In the genomic region with DNA sequence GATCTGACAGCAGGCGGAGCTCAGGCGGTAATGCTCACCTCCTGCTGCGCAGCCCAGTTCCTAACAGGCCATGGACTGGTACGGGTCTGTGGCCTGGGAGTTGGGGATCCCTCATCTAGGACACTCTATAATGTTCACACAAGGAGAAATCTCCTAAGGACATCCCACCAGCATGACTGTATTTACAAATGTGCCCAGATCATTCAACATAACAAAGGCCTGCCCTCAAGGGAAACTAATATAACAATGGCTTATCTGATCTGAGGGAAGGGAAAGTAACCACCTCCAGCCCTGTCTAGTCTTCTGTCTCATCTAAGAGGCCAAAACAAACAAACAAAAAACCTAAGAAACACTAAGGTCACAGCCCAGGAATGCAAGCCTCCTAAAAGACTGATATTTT, we compare ENCODE assay signal across 19 cellular contexts.
DNase-seq lines count a peak whose midpoint lies in the region; ATAC-seq, FAIRE-seq and TF ChIP-seq lines count a peak whose summit lies in the region.
"Had no signal": no experiment of that assay in that cellular context is flagged by ENCODE, and none has a peak within 500 bp of the region (broad histone marks: within the 10 kb centered on the region; RNA-seq: fewer than 3 reads in every experiment).

No MANE protein-coding gene starts in this region.

- H3K4me2 ChIP-seq in GM23338 (peak overlapping the region; percentile 48), PC-3 (ENCODE audit: low read length) (no peak overlapping the region; the same call in 1 of the 2 replicates), neural progenitor cell (no peak overlapping the region)

- peak; percentile 82 for DNase-seq in GM23338 (ENCODE audit: low spot score)
- peak; percentile 71 for DNase-seq in PC-3
- no peak for DNase-seq in endothelial cell (ENCODE audit: low spot score)
- peak; percentile 22 for DNase-seq in neural progenitor cell (ENCODE audit: low spot score)
- DNase-seq in NCI-H1417 (lab: John Stamatoyannopoulos, UW): no peak
- no peak for DNase-seq in GM19239 (ENCODE audit: insufficient read length, low spot score)
- no peak for DNase-seq in naive thymus-derived CD4-positive, alpha-beta T cell
- no peak for DNase-seq in RCC 7860 (ENCODE audit: low spot score)
- DNase-seq: activated T-cell treated with anti-CD3 and anti-CD28 coated beads, Interleukin-2, amount 50 U/mL, for 48 hours; erythroblast; naive B cell; NCI-H1436; NCI-H82; sigmoid colon; substantia nigra had no signal

- intact Hi-C loops in PC-3 (cut with micrococcal nuclease): no loop called here
- intact Hi-C loops in naive thymus-derived CD4-positive, alpha-beta T cell (cut with micrococcal nuclease): no loop called here

- CTCF ChIA-PET in PC-3 (lab: Charles Lee): no interaction called here
- CTCF ChIA-PET in naive thymus-derived CD4-positive, alpha-beta T cell (lab: Charles Lee): no interaction called here

- H3K9me2 ChIP-seq in GM23338 (ENCODE audit: insufficient read depth): no peaks in the 10 kb centered on the region
- no peaks in the 10 kb centered on the region for H3K9me2 ChIP-seq in PC-3 (replicated peaks; ENCODE audit: low read length)

- no peak overlapping the region for H2AFZ ChIP-seq in GM23338
- no peak overlapping the region for H2AFZ ChIP-seq in PC-3 (ENCODE audit: low read length)
- no peak overlapping the region for H2AFZ ChIP-seq in neural progenitor cell (replicated peaks)

- TF ChIP-seq CTCF in GM23338 (conservative IDR thresholded peaks at IDR 0.05; ENCODE audit: low read depth in 2 of 2): no peak
- TF ChIP-seq CTCF in PC-3 (conservative IDR thresholded peaks at IDR 0.05; ENCODE audit: low read depth, low read length): no peak
- TF ChIP-seq CTCF in endothelial cell (IDR thresholded peaks at IDR 0.05; ENCODE audit: unreplicated experiment): no peak
- no peak for TF ChIP-seq CTCF in neural progenitor cell (IDR thresholded peaks at IDR 0.05)

- H3K27me3 ChIP-seq in GM23338 (ENCODE audit: insufficient read depth): peaks cover 17% of the 10 kb centered on the region; the same call in 1 of the 2 replicates
- H3K27me3 ChIP-seq in PC-3 (ENCODE audit: low read length): no peaks in the 10 kb centered on the region
- no peaks in the 10 kb centered on the region for H3K27me3 ChIP-seq in neural progenitor cell
- no peaks in the 10 kb centered on the region for H3K27me3 ChIP-seq in naive thymus-derived CD4-positive, alpha-beta T cell (ENCODE audit: control insufficient read depth in 2 of 2, insufficient read depth in 2 of 2, low read length in 2 of 2)
- H3K27me3 ChIP-seq: sigmoid colon had no signal

- POLR2A ChIA-PET in PC-3 (lab: Charles Lee; ENCODE audit: unreplicated experiment): no interaction called here
- POLR2A ChIA-PET in naive thymus-derived CD4-positive, alpha-beta T cell (lab: Charles Lee): no interaction called here

- H3K9me3 Mint-ChIP-seq in GM23338 (no peaks in the 10 kb centered on the region), endothelial cell (ENCODE audit: unreplicated experiment) (no peaks in the 10 kb centered on the region), neural progenitor cell (no peaks in the 10 kb centered on the region)
- H3K9me3 Mint-ChIP-seq in naive thymus-derived CD4-positive, alpha-beta T cell: peaks cover 0 to 12% (median 0%) of the 10 kb centered on the region in 11 donors
- H3K9me3 Mint-ChIP-seq: naive B cell had no signal

- H4K20me1 ChIP-seq in GM23338 (replicated peaks; ENCODE audit: insufficient read depth) (no peaks in the 10 kb centered on the region), PC-3 (ENCODE audit: low read length) (no peaks in the 10 kb centered on the region), neural progenitor cell (ENCODE audit: low read depth) (peaks cover 29% of the 10 kb centered on the region)

- peaks cover 50% of the 10 kb centered on the region for H3K4me1 Mint-ChIP-seq in GM23338
- H3K4me1 Mint-ChIP-seq in endothelial cell (ENCODE audit: unreplicated experiment): peaks cover 48% of the 10 kb centered on the region
- peaks cover 6% of the 10 kb centered on the region for H3K4me1 Mint-ChIP-seq in neural progenitor cell
- H3K4me1 Mint-ChIP-seq in naive thymus-derived CD4-positive, alpha-beta T cell: peaks cover 5 to 25% (median 22%) of the 10 kb centered on the region in 7 donors
- H3K4me1 Mint-ChIP-seq: brain had no signal

- H3K27ac Mint-ChIP-seq in GM23338: peak overlapping the region; percentile 76
- H3K27ac Mint-ChIP-seq in endothelial cell (ENCODE audit: unreplicated experiment): peak overlapping the region; percentile 73
- H3K27ac Mint-ChIP-seq in neural progenitor cell: no peak overlapping the region
- no peak overlapping the region for H3K27ac Mint-ChIP-seq in naive thymus-derived CD4-positive, alpha-beta T cell
- H3K27ac Mint-ChIP-seq: CD14-positive monocyte had no signal

- peak; percentile 85 for ATAC-seq in GM23338
- ATAC-seq in PC-3: peak; percentile 87
- no peak for ATAC-seq in naive thymus-derived CD4-positive, alpha-beta T cell
- ATAC-seq: activated CD4-positive, CD25-positive, alpha-beta regulatory T cell treated with anti-CD3 and anti-CD28 coated beads, Interleukin-2, amount 50 U/mL, for 24 hours had no signal

- H3K4me3 ChIP-seq in GM23338: peak overlapping the region; percentile 26; the same call in 1 of the 2 replicates
- H3K4me3 ChIP-seq in PC-3 (ENCODE audit: low read length): no peak overlapping the region
- H3K4me3 ChIP-seq in neural progenitor cell: no peak overlapping the region
- no peak overlapping the region for H3K4me3 ChIP-seq in naive thymus-derived CD4-positive, alpha-beta T cell (ENCODE audit: low read length)
- H3K4me3 ChIP-seq: sigmoid colon, SK-N-MC had no signal

- H3K27ac ChIP-seq in GM23338 (ENCODE audit: low read depth) (no peak overlapping the region), PC-3 (ENCODE audit: low read length) (peak overlapping the region; percentile 47), neural progenitor cell (no peak overlapping the region)
- H3K27ac ChIP-seq in naive thymus-derived CD4-positive, alpha-beta T cell (ENCODE audit: low read depth, low read length): no peak overlapping the region
- H3K27ac ChIP-seq: sigmoid colon, SK-N-MC had no signal

- H3K9ac ChIP-seq in PC-3 (ENCODE audit: low read length): no peak overlapping the region
- no peak overlapping the region for H3K9ac ChIP-seq in neural progenitor cell

- H3K36me3 Mint-ChIP-seq in GM23338 (ENCODE audit: low read depth): no peaks in the 10 kb centered on the region
- no peaks in the 10 kb centered on the region for H3K36me3 Mint-ChIP-seq in endothelial cell (ENCODE audit: low read depth, unreplicated experiment)
- H3K36me3 Mint-ChIP-seq in neural progenitor cell: peaks cover 2% of the 10 kb centered on the region
- peaks cover 4 to 66% (median 55%) of the 10 kb centered on the region in 5 donors for H3K36me3 Mint-ChIP-seq in naive thymus-derived CD4-positive, alpha-beta T cell

- H3K79me2 ChIP-seq in GM23338 (replicated peaks; ENCODE audit: insufficient read depth): no peaks in the 10 kb centered on the region
- H3K79me2 ChIP-seq in PC-3 (ENCODE audit: low read length): no peaks in the 10 kb centered on the region
- no peaks in the 10 kb centered on the region for H3K79me2 ChIP-seq in neural progenitor cell (ENCODE audit: low read depth)

- H3F3A ChIP-seq in GM23338 (replicated peaks; ENCODE audit: low read depth): no peaks in the 10 kb centered on the region
- no peaks in the 10 kb centered on the region for H3F3A ChIP-seq in PC-3 (ENCODE audit: low read length, unreplicated experiment)
- peaks cover 32% of the 10 kb centered on the region for H3F3A ChIP-seq in neural progenitor cell (ENCODE audit: low read depth)

- FAIRE-seq in GM19239 (lab: Jason Lieb, UNC) (no peak), RCC 7860 (lab: Jason Lieb, UNC) (no peak)

- H3K36me3 ChIP-seq in GM23338 (ENCODE audit: insufficient read depth) (no peaks in the 10 kb centered on the region), PC-3 (ENCODE audit: low read depth, low read length) (no peaks in the 10 kb centered on the region), neural progenitor cell (no peaks in the 10 kb centered on the region)
- H3K36me3 ChIP-seq in naive thymus-derived CD4-positive, alpha-beta T cell (ENCODE audit: control insufficient read depth in 2 of 3, insufficient read depth in 3 of 3, low read length in 3 of 3): no peaks in the 10 kb centered on the region
- H3K36me3 ChIP-seq: sigmoid colon had no signal

- peak overlapping the region; percentile 31 for H3K4me3 Mint-ChIP-seq in GM23338
- no peak overlapping the region for H3K4me3 Mint-ChIP-seq in endothelial cell (ENCODE audit: unreplicated experiment)
- no peak overlapping the region for H3K4me3 Mint-ChIP-seq in neural progenitor cell
- no peak overlapping the region for H3K4me3 Mint-ChIP-seq in naive thymus-derived CD4-positive, alpha-beta T cell
- H3K4me3 Mint-ChIP-seq: brain, CD14-positive monocyte, naive B cell had no signal

- H3K9me3 ChIP-seq in PC-3 (ENCODE audit: low read length): no peaks in the 10 kb centered on the region
- no peaks in the 10 kb centered on the region for H3K9me3 ChIP-seq in neural progenitor cell (ENCODE audit: low read depth)
- H3K9me3 ChIP-seq in naive thymus-derived CD4-positive, alpha-beta T cell (ENCODE audit: control insufficient read depth in 2 of 3, low read length in 3 of 3): no peaks in the 10 kb centered on the region
- H3K9me3 ChIP-seq: sigmoid colon had no signal

- H3K4me1 ChIP-seq in GM23338 (ENCODE audit: insufficient read depth) (peaks cover 45% of the 10 kb centered on the region), PC-3 (ENCODE audit: insufficient read depth, low read length) (peaks cover 15% of the 10 kb centered on the region), neural progenitor cell (peaks cover 44% of the 10 kb centered on the region)
- H3K4me1 ChIP-seq in naive thymus-derived CD4-positive, alpha-beta T cell (ENCODE audit: control insufficient read depth in 2 of 2, insufficient read depth in 2 of 2, low read length in 2 of 2): no peaks in the 10 kb centered on the region
- H3K4me1 ChIP-seq: sigmoid colon had no signal

- peaks cover 2% of the 10 kb centered on the region for H3K27me3 Mint-ChIP-seq in GM23338 (ENCODE audit: insufficient read depth, low read depth, poor library complexity)
- peaks cover 5% of the 10 kb centered on the region for H3K27me3 Mint-ChIP-seq in endothelial cell (ENCODE audit: unreplicated experiment)
- H3K27me3 Mint-ChIP-seq in neural progenitor cell (ENCODE audit: insufficient read depth, low read depth): no peaks in the 10 kb centered on the region
- no peaks in the 10 kb centered on the region for H3K27me3 Mint-ChIP-seq in naive thymus-derived CD4-positive, alpha-beta T cell
- H3K27me3 Mint-ChIP-seq: brain, naive B cell had no signal

- no TSS peak for BruUV-seq in PC-3 (replicated peaks; lab: Mats Ljungman, UMichigan)

Comparison
In these comparisons a context has a peak if more than half of its experiments do, and no peak if none do; other contexts are left out.
1. DNase-seq: peak in GM23338 (single experiment), PC-3 (single experiment) and neural progenitor cell (single experiment); none in endothelial cell (single experiment), NCI-H1417 (0 of 3), GM19239 (single experiment), naive thymus-derived CD4-positive, alpha-beta T cell (0 of 9) and RCC 7860 (single experiment).
2. H3K27ac Mint-ChIP-seq: peak in GM23338 (single experiment) and endothelial cell (single experiment); none in neural progenitor cell (single experiment) and naive thymus-derived CD4-positive, alpha-beta T cell (0 of 9).